1 cellular context compared by ENCODE assay signal in genomic region chr2:178999476-178999875, GRCh38.
TF ChIP-seq lines count a peak whose summit lies in the region.

No MANE protein-coding gene starts in this region.

TF ChIP-seq in WTC11, 78 proteins besides CTCF, POLR2A, EP300 and RAD21 (continued from another document):
- TF ChIP-seq ZNF532 (CRISPR knock-in tag; IDR thresholded peaks at IDR 0.05; ENCODE audit: borderline replicate concordance): no peak
- TF ChIP-seq ESRRA (CRISPR knock-in tag; IDR thresholded peaks at IDR 0.05; ENCODE audit: borderline replicate concordance): no peak
- TF ChIP-seq E2F5 (CRISPR knock-in tag; IDR thresholded peaks at IDR 0.05): no peak
